Comparison of ENCODE assay signal across 16 cellular contexts in the genomic region with DNA sequence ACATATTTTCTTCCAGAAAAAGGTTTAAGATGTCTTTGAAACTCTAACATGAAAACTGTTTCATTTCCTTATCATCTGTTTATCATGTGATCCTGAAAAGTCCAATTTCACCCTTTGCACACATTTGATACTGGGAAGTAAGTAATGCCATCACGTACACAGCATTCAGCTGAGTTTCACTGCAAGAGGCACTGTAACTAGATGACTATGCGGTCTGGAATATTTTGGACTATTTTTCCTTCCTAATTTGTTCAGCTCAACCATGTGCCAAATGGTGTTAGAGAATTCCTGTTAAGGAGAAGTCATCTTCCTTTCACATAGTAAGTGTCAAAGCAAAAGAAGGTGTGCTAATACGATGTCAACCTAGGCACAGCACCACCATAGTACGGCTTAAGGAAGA.
DNase-seq lines count a peak whose midpoint lies in the region; ATAC-seq and TF ChIP-seq lines count a peak whose summit lies in the region.
"Had no signal": no experiment of that assay in that cellular context is flagged by ENCODE, and none has a peak within 500 bp of the region (broad histone marks: within the 10 kb centered on the region; RNA-seq: fewer than 3 reads in every experiment).

No MANE protein-coding gene starts in this region.

- H3K27me3 Mint-ChIP-seq in glutamatergic neuron (ENCODE audit: unreplicated experiment) = no peaks in the 10 kb centered on the region

- intact Hi-C loops in ascending aorta (cut with DNase I) = no loop called here
- intact Hi-C loops in ovary (cut with DNase I) = no loop called here

- no peaks in the 10 kb centered on the region for H3F3A ChIP-seq in smooth muscle cell (ENCODE audit: low read depth)

- no peaks in the 10 kb centered on the region for H3K27me3 ChIP-seq in ascending aorta
- no peaks in the 10 kb centered on the region for H3K27me3 ChIP-seq in smooth muscle cell (ENCODE audit: low read depth)
- H3K27me3 ChIP-seq in ovary = no peaks in the 10 kb centered on the region
- H3K27me3 ChIP-seq: suprapubic skin had no signal

- peaks cover 7 to 62% of the 10 kb centered on the region in 2 donors for H3K4me1 ChIP-seq in ascending aorta
- peaks cover 3% of the 10 kb centered on the region for H3K4me1 ChIP-seq in smooth muscle cell (ENCODE audit: low read depth)
- peaks cover 19% of the 10 kb centered on the region for H3K4me1 ChIP-seq in ovary (ENCODE audit: insufficient read depth)
- H3K4me1 ChIP-seq: HAP-1 had no signal

- H3K4me1 Mint-ChIP-seq in glutamatergic neuron (ENCODE audit: low read depth, unreplicated experiment) = peaks cover 43% of the 10 kb centered on the region

- H3K4me3 Mint-ChIP-seq in glutamatergic neuron (ENCODE audit: unreplicated experiment) = peak overlapping the region; percentile 5

- H3K9ac ChIP-seq in smooth muscle cell (ENCODE audit: low read depth) = no peak overlapping the region

- H3K27ac ChIP-seq in ascending aorta (peak overlapping the region; percentile 47 to 59), smooth muscle cell (ENCODE audit: low read depth) (peak overlapping the region; percentile 22), ovary (no peak overlapping the region)
- H3K27ac ChIP-seq: suprapubic skin had no signal

- no peaks in the 10 kb centered on the region for H3K36me3 ChIP-seq in ascending aorta
- no peaks in the 10 kb centered on the region for H3K36me3 ChIP-seq in smooth muscle cell (ENCODE audit: low read depth)
- H3K36me3 ChIP-seq in ovary = no peaks in the 10 kb centered on the region
- H3K36me3 ChIP-seq: HAP-1, suprapubic skin had no signal

- H3K9me3 ChIP-seq in ascending aorta (no peaks in the 10 kb centered on the region), smooth muscle cell (replicated peaks; ENCODE audit: low read depth) (no peaks in the 10 kb centered on the region), ovary (no peaks in the 10 kb centered on the region)
- H3K9me3 ChIP-seq: HAP-1, suprapubic skin had no signal

- H3K27ac Mint-ChIP-seq in glutamatergic neuron (ENCODE audit: unreplicated experiment) = peak overlapping the region; percentile 26

- no peak for TF ChIP-seq CTCF in ascending aorta (IDR thresholded peaks at IDR 0.05)
- no peak for TF ChIP-seq CTCF in glutamatergic neuron (IDR thresholded peaks at IDR 0.05; ENCODE audit: partially characterized antibody, unreplicated experiment)
- TF ChIP-seq CTCF in smooth muscle cell (IDR thresholded peaks at IDR 0.05; ENCODE audit: borderline replicate concordance, insufficient read depth, poor library complexity, severe bottlenecking) = no peak
- TF ChIP-seq CTCF in ovary (IDR thresholded peaks at IDR 0.05) = no peak

- no peak overlapping the region for H3K4me2 ChIP-seq in smooth muscle cell

- H4K20me1 ChIP-seq in smooth muscle cell (ENCODE audit: low read depth) = peaks cover 92% of the 10 kb centered on the region

- no peak for TF ChIP-seq EP300 in ovary (IDR thresholded peaks at IDR 0.05)

- no peak for ATAC-seq in HG03097 (IDR thresholded peaks at IDR 0.05; ENCODE audit: low FRiP score, unreplicated experiment)

- DNase-seq in DMS53 (lab: John Stamatoyannopoulos, UW) = peak; percentile 38
- DNase-seq in DMS53 treated with DMSO at 0.1 percent for 48 hours (lab: John Stamatoyannopoulos, UW; ENCODE audit: unreplicated experiment) = no peak
- no peak for DNase-seq in ascending aorta (ENCODE audit: low spot score in 2 of 2)
- no peak for DNase-seq in glutamatergic neuron
- DNase-seq in smooth muscle cell (lab: John Stamatoyannopoulos, UW; ENCODE audit: unreplicated experiment) = no peak
- no peak for DNase-seq in ovary
- DNase-seq in HK-2 (ENCODE audit: unreplicated experiment) = no peak
- DNase-seq: 8988T; activated CD4-positive, CD25-positive, alpha-beta regulatory T cell; effector CD4-positive, alpha-beta T cell; NCI-H2171; nucleus accumbens; stimulated activated CD4-positive, alpha-beta T cell treated with anti-CD3 and anti-CD28 coated beads, Interleukin-12 subunit alpha, Interleukin-12 subunit beta, amount 100 ng/mL, for 4 hours had no signal

- H3K79me2 ChIP-seq in smooth muscle cell (ENCODE audit: low read depth) = peaks cover 66% of the 10 kb centered on the region

- TF ChIP-seq POLR2A in ovary (IDR thresholded peaks at IDR 0.05) = no peak

- peaks cover 4% of the 10 kb centered on the region for H3K9me3 Mint-ChIP-seq in glutamatergic neuron (ENCODE audit: unreplicated experiment)

- H3K4me3 ChIP-seq in ascending aorta (no peak overlapping the region), smooth muscle cell (no peak overlapping the region), ovary (no peak overlapping the region)
- H3K4me3 ChIP-seq: HAP-1, suprapubic skin had no signal

- 84% methylated on average over 4 of the region's 4 CpGs for WGBS in smooth muscle cell (ENCODE audit: low lambda C conversion rate)
- 65 to 69% (median 68%) methylated on average over 4 of the region's 4 CpGs for WGBS in ovary, 3 donors

- H2AFZ ChIP-seq in smooth muscle cell (ENCODE audit: low read depth) = no peak overlapping the region

- no peaks in the 10 kb centered on the region for H3K36me3 Mint-ChIP-seq in glutamatergic neuron (ENCODE audit: unreplicated experiment)

Comparison
In these comparisons a context has a peak if more than half of its experiments do, and no peak if none do; other contexts are left out.
1. H3K27ac ChIP-seq: peak in ascending aorta (2 of 2) and smooth muscle cell (single experiment); none in ovary (0 of 2).